Comparison of ENCODE assay signal across 15 cellular contexts in genomic region chr12:105100207-105100985, GRCh38. TPM values are rescaled to one million over a fixed set of nuclear protein-coding genes. Genes with fewer than 3 reads are reported as not detected.
A peak's percentile ranks its signal among the peaks of the same experiment; 100 is the strongest.
DNase-seq lines count a peak whose midpoint lies in the region; ATAC-seq and FAIRE-seq lines count a peak whose summit lies in the region.
"Had no signal": no experiment of that assay in that cellular context is flagged by ENCODE, and none has a peak within 500 bp of the region (broad histone marks: within the 10 kb centered on the region; RNA-seq: fewer than 3 reads in every experiment).

No MANE protein-coding gene starts in this region.

- FAIRE-seq in frontal cortex (lab: Jason Lieb, UNC) = no peak

- DNase-seq in LoVo (ENCODE audit: low spot score) (peak; percentile 55), amniotic epithelial cell (ENCODE audit: low read depth) (peak; percentile 69), foreskin melanocyte (peak; percentile 76), frontal cortex (ENCODE audit: low spot score in 2 of 2) (no peak)
- no peak for DNase-seq in stimulated activated naive CD4-positive, alpha-beta T cell (lab: John Stamatoyannopoulos, UW)
- DNase-seq in effector CD8-positive, alpha-beta T cell (lab: John Stamatoyannopoulos, UW) = no peak
- DNase-seq: activated CD4-positive, alpha-beta T cell treated with anti-CD3 and anti-CD28 coated beads, Interleukin-2, amount 10 ng/mL, durations not matched to agents 7 days and 5 days; activated gamma-delta T cell treated with Interleukin-2 at 50 U/mL for 16 hours; AML-193; dorsolateral prefrontal cortex; NCI-H2081 treated with DMSO at 0.1 percent for 48 hours; right lobe of liver; SIG-M5 had no signal

- no peak for ATAC-seq in GM21381 (IDR thresholded peaks at IDR 0.05; ENCODE audit: unreplicated experiment)

- peak overlapping the region; percentile 44 for H2AFZ ChIP-seq in ACC112 (ENCODE audit: low read length, unreplicated experiment)

- no peaks in the 10 kb centered on the region for H3K27me3 ChIP-seq in ACC112 (ENCODE audit: insufficient read depth, low read length)
- H3K27me3 ChIP-seq: dorsolateral prefrontal cortex, right lobe of liver had no signal

- peaks cover 10% of the 10 kb centered on the region for H3K4me1 ChIP-seq in ACC112 (ENCODE audit: control insufficient read depth, insufficient read depth, low read length, unreplicated experiment)
- H3K4me1 ChIP-seq: right lobe of liver had no signal

- no peaks in the 10 kb centered on the region for H3K36me3 ChIP-seq in ACC112 (ENCODE audit: insufficient read depth, low read length)
- H3K36me3 ChIP-seq: right lobe of liver had no signal

- H3K4me3 ChIP-seq in ACC112 (ENCODE audit: low read depth, low read length) = peak overlapping the region; percentile 59
- H3K4me3 ChIP-seq: dorsolateral prefrontal cortex, right lobe of liver had no signal

- no peaks in the 10 kb centered on the region for H3K79me2 ChIP-seq in ACC112 (ENCODE audit: control insufficient read depth, insufficient read depth, low read length, unreplicated experiment)

- H3K27ac ChIP-seq in ACC112 (ENCODE audit: low read depth, low read length) = peak overlapping the region; percentile 22; the same call in 1 of the 2 replicates
- H3K27ac ChIP-seq: dorsolateral prefrontal cortex, right lobe of liver had no signal

RNA-seq across cellular contexts. Expression of gene WASHC4, which starts 7.1 kb away (rescaled TPM):
- 73.0 TPM for total RNA-seq in frontal cortex

RNA-seq across cellular contexts. Expression of gene ALDH1L2, which starts 16.1 kb away (rescaled TPM):
- 4.9 TPM for total RNA-seq in frontal cortex

Comparison
In these comparisons a context has a peak if more than half of its experiments do, and no peak if none do; other contexts are left out.
1. DNase-seq: peak in LoVo (single experiment), amniotic epithelial cell (single experiment) and foreskin melanocyte (single experiment); none in stimulated activated naive CD4-positive, alpha-beta T cell (0 of 6), effector CD8-positive, alpha-beta T cell (single experiment) and frontal cortex (0 of 2).